ENCODE assay signal across 8 cellular contexts in the genomic region with DNA sequence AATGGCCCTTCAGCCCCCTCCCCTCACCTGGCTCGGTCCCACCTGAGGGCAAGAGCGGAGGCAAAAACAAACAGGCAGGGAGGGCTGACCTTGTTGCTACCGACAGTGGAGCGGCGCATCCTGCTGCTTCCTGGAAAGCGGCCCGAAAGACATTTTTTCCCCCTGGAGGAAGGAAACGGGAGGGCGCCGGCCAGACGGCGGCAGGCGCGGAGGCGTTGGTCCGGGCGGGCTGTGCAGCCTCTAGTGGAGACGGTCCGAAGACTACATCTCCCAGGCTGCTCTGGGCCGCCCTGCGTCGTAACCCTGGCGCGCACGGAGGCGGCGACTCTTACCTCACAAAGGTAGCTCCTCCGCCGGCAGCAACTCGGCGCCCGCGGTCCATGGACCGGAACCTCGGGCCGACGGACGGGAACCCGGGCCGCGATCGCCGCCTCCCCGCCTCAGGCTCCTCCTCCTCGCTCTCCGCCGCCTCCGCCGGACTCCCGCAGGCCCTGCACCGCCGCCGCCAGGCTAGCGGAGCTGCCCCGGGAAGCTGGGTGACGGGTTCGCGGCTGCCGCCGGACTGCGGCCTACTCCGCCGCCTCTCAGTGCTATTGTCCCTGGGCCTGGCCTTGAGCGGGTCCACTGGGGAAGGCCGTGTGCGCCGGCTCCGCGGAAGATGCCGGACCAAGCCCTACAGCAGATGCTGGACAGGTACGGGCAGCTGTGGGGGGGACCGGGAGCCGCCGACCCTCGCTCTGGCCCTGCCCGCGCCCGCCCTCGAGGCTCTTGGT. TPM values are rescaled to one million over a fixed set of nuclear protein-coding genes. Genes with fewer than 3 reads are reported as not detected.
DNase-seq lines count a peak whose midpoint lies in the region; ATAC-seq and TF ChIP-seq lines count a peak whose summit lies in the region.

A gene (minus strand): TSS at position 242 of the 773 bp plus-strand sequence. CDS start 50,728 bp downstream, outside the sequence.
A gene with protein sequence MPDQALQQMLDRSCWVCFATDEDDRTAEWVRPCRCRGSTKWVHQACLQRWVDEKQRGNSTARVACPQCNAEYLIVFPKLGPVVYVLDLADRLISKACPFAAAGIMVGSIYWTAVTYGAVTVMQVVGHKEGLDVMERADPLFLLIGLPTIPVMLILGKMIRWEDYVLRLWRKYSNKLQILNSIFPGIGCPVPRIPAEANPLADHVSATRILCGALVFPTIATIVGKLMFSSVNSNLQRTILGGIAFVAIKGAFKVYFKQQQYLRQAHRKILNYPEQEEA (plus strand): TSS at position 331 of the 773 bp plus-strand sequence. CDS start 328 bp downstream, at position 659.

- peak in 1 of 2 donors; percentile 79 for TF ChIP-seq POLR2A in heart left ventricle (IDR thresholded peaks at IDR 0.05)

- peaks cover 0 to 29% (median 14%) of the 10 kb centered on the region in 12 donors for H3K4me1 ChIP-seq in heart left ventricle
- peaks cover 13% of the 10 kb centered on the region for H3K4me1 ChIP-seq in upper lobe of right lung

- peak; percentile 98 for ATAC-seq in HG02763 (IDR thresholded peaks at IDR 0.05; ENCODE audit: unreplicated experiment)
- ATAC-seq in heart left ventricle = peak; percentile 99 to 100 (median 99)
- peak; percentile 99 for ATAC-seq in upper lobe of right lung

- DNase-seq in NCI-H1417 (lab: John Stamatoyannopoulos, UW) (peak; percentile 84 to 94 (median 89)), SW 1271 (lab: John Stamatoyannopoulos, UW) (peak; percentile 69 to 89), heart left ventricle (peak; percentile 97 to 98 (median 98)), posterior cingulate gyrus (peak; percentile 87 to 99 (median 96)), upper lobe of right lung (peak; percentile 99)

- peak within 1 kb of the TSS; percentile 5 for H3K27ac ChIP-seq in adipose tissue (ENCODE audit: low read depth, low read length)
- H3K27ac ChIP-seq in heart left ventricle = peak within 1 kb of the TSS; percentile 83 to 99 (median 96)
- peak within 1 kb of the TSS; percentile 96 for H3K27ac ChIP-seq in upper lobe of right lung

- intact Hi-C loops in heart left ventricle (cut with DNase I) = loop anchor here (1.0 to 10.0 kb wide), 11 partner anchors 49 to 204 kb away; no protein-coding TSS in a partner anchor
- intact Hi-C loops in posterior cingulate gyrus (cut with DNase I) = loop anchor here (1.0 kb wide), 1 partner anchor 52 kb away; no protein-coding TSS in a partner anchor
- intact Hi-C loops in upper lobe of right lung (cut with DNase I) = no loop called here

- WGBS in adipose tissue, 3 donors = 0 to 1% (median 0%) methylated on average over 64 to 79 of the region's 79 CpGs
- WGBS in heart left ventricle, 4 donors = 0 to 2% (median 0%) methylated on average over 27 to 79 of the region's 79 CpGs

- H3K9me3 ChIP-seq in heart left ventricle (no peaks in the 10 kb centered on the region), upper lobe of right lung (no peaks in the 10 kb centered on the region)

- peak within 1 kb of the TSS; percentile 68 to 99 (median 93) for H3K4me3 ChIP-seq in heart left ventricle
- peak within 1 kb of the TSS; percentile 99 for H3K4me3 ChIP-seq in upper lobe of right lung

- H3K36me3 ChIP-seq in heart left ventricle (peaks cover 0 to 21% (median 10%) of the 10 kb centered on the region in 9 donors), upper lobe of right lung (no peaks in the 10 kb centered on the region)

- no peaks in the 10 kb centered on the region for H3K27me3 ChIP-seq in heart left ventricle
- H3K27me3 ChIP-seq in upper lobe of right lung = no peaks in the 10 kb centered on the region

- TF ChIP-seq CTCF in GM12874 (IDR thresholded peaks at IDR 0.05; ENCODE audit: insufficient read depth, low read depth, low read length) (peak; percentile 56), heart left ventricle (IDR thresholded peaks at IDR 0.05) (peak; percentile 48 to 75 (median 62)), upper lobe of right lung (IDR thresholded peaks at IDR 0.05) (peak; percentile 67)

RNA-seq across cellular contexts. Expression of the first gene that starts in this region (rescaled TPM):
- polyA plus RNA-seq in adipose tissue (1 to 10 TPM in 2 of 3 donors, under 1 TPM in 1; 0.94 to 1.6 (median 1.3) TPM), heart left ventricle (1 to 10 TPM; 1.5 to 3.4 TPM)
- total RNA-seq in heart left ventricle (10 to 100 TPM in 5 of 9 donors, 1 to 10 TPM in 4; 6.2 to 17.2 (median 10.1) TPM), upper lobe of right lung (5.7 TPM)

RNA-seq across cellular contexts. Expression of the second gene that starts in this region (rescaled TPM):
- polyA plus RNA-seq in adipose tissue = 10 to 100 TPM; 13.4 to 25.3 (median 18.4) TPM
- 10 to 100 TPM; 14.8 to 55.7 (median 29.4) TPM for total RNA-seq in heart left ventricle
- 10 to 100 TPM; 11.8 to 39.4 TPM for polyA plus RNA-seq in heart left ventricle
- total RNA-seq in upper lobe of right lung = 28.0 TPM

Comparison
In these comparisons a context has a peak if more than half of its experiments do, and no peak if none do; other contexts are left out.
1. Peak in every context shown above with its lines: DNase-seq, ATAC-seq, H3K4me3 ChIP-seq and H3K27ac ChIP-seq.
2. H3K27ac ChIP-seq: peak in every context shown above with its lines; median percentile 96 in heart left ventricle; 96 in upper lobe of right lung; 5 in adipose tissue.